ENCODE assay signal across 23 cellular contexts in genomic region chr15:47975422-47975821, GRCh38.
"Had no signal": no experiment of that assay in that cellular context is flagged by ENCODE, and none has a peak within 500 bp of the region (broad histone marks: within the 10 kb centered on the region; RNA-seq: fewer than 3 reads in every experiment).

No MANE protein-coding gene starts in this region.

- H3K9me3 Mint-ChIP-seq: activated T-helper 1 cell treated with anti-CD3 and anti-CD28 coated beads, Interleukin-12 subunit alpha, Interleukin-12 subunit beta, Interleukin-2, Interleukin-4 antibody, amounts not matched to agents 30 ng/mL and 10 ng/mL and 1 ng/mL, durations not matched to agents 14 hours and 24 hours and 36 hours; dendritic cell treated with granulocyte-macrophage colony-stimulating factor and Interleukin-4, amounts not matched to agents 40 ng/mL and 50 ng/mL, for 4 days had no signal

- DNase-seq: activated CD4-positive, alpha-beta T cell treated with anti-CD3 and anti-CD28 coated beads for 1 hour; activated CD4-positive, alpha-beta T cell treated with anti-CD3 and anti-CD28 coated beads, Interleukin-2, amount 50 U/mL, for 1 hour; activated CD8-positive, alpha-beta T cell treated with anti-CD3 and anti-CD28 coated beads, Interleukin-2, amount 10 ng/mL, durations not matched to agents 7 days and 5 days; activated gamma-delta T cell treated with Interleukin-2 at 50 U/mL for 16 hours; body of pancreas; effector CD8-positive, alpha-beta T cell; foreskin melanocyte; hippocampal formation; kidney glomerular epithelial cell; left lung; naive thymus-derived CD8-positive, alpha-beta T cell; stimulated activated CD4-positive, alpha-beta T cell treated with anti-CD3 and anti-CD28 coated beads, Interleukin-4, amount 100 ng/mL, for 4 hours; stimulated activated naive CD8-positive, alpha-beta T cell treated with anti-CD3 and anti-CD28 coated beads, Interleukin-15, Interleukin-2, amounts not matched to agents 100 U/mL and 50 U/mL, for 24 hours; upper lobe of left lung; WERI-Rb-1 had no signal

- ATAC-seq: activated CD8-positive, alpha-beta T cell treated with anti-CD3 and anti-CD28 coated beads, Interleukin-2, amount 10 ng/mL, durations not matched to agents 7 days and 5 days; body of pancreas; esophagus mucosa; left lung; naive thymus-derived CD8-positive, alpha-beta T cell; stimulated activated naive CD8-positive, alpha-beta T cell treated with anti-CD3 and anti-CD28 coated beads, Interleukin-15, Interleukin-2, amounts not matched to agents 100 U/mL and 50 U/mL, for 24 hours had no signal

- H3K27me3 ChIP-seq: body of pancreas, cardiac muscle cell, left lung, right atrium auricular region, upper lobe of left lung had no signal

- H3K27ac ChIP-seq: body of pancreas, cardiac muscle cell, left lung, prostate gland, right atrium auricular region, upper lobe of left lung, WERI-Rb-1 had no signal

- H3K4me3 ChIP-seq: body of pancreas, cardiac muscle cell, left lung, prostate gland, right atrium auricular region, upper lobe of left lung had no signal

- H3K36me3 Mint-ChIP-seq: activated naive CD4-positive, alpha-beta T cell treated with anti-CD3 and anti-CD28 coated beads, Interleukin-2, amount 50 U/mL, for 24 hours; mesothelial cell of epicardium; naive thymus-derived CD8-positive, alpha-beta T cell had no signal

- H3K4me1 Mint-ChIP-seq: activated naive CD4-positive, alpha-beta T cell treated with anti-CD3 and anti-CD28 coated beads, Interleukin-2, amount 50 U/mL, for 24 hours; mesothelial cell of epicardium; naive thymus-derived CD8-positive, alpha-beta T cell had no signal

- H3K27ac Mint-ChIP-seq: activated CD8-positive, alpha-beta T cell treated with anti-CD3 and anti-CD28 coated beads, Interleukin-2, amount 10 ng/mL, durations not matched to agents 7 days and 5 days; activated naive CD4-positive, alpha-beta T cell treated with anti-CD3 and anti-CD28 coated beads, Interleukin-2, amount 50 U/mL, for 24 hours; activated T-helper 1 cell treated with anti-CD3 and anti-CD28 coated beads, Interleukin-12 subunit alpha, Interleukin-12 subunit beta, Interleukin-2, Interleukin-4 antibody, amounts not matched to agents 30 ng/mL and 10 ng/mL and 1 ng/mL, durations not matched to agents 14 hours and 24 hours and 36 hours; dendritic cell treated with granulocyte-macrophage colony-stimulating factor and Interleukin-4, amounts not matched to agents 40 ng/mL and 50 ng/mL, for 4 days; mesothelial cell of epicardium; naive thymus-derived CD8-positive, alpha-beta T cell had no signal

- H3K36me3 ChIP-seq: cardiac muscle cell, left lung, prostate gland, right atrium auricular region, upper lobe of left lung, WERI-Rb-1 had no signal

- H3K4me3 Mint-ChIP-seq: activated CD8-positive, alpha-beta T cell treated with anti-CD3 and anti-CD28 coated beads, Interleukin-2, amount 10 ng/mL, durations not matched to agents 7 days and 5 days; activated naive CD4-positive, alpha-beta T cell treated with anti-CD3 and anti-CD28 coated beads, Interleukin-2, amount 50 U/mL, for 24 hours; activated T-helper 1 cell treated with anti-CD3 and anti-CD28 coated beads, Interleukin-12 subunit alpha, Interleukin-12 subunit beta, Interleukin-2, Interleukin-4 antibody, amounts not matched to agents 30 ng/mL and 10 ng/mL and 1 ng/mL, durations not matched to agents 14 hours and 24 hours and 36 hours; dendritic cell treated with granulocyte-macrophage colony-stimulating factor and Interleukin-4, amounts not matched to agents 40 ng/mL and 50 ng/mL, for 4 days; mesothelial cell of epicardium; naive thymus-derived CD8-positive, alpha-beta T cell had no signal

- H3K9me3 ChIP-seq: body of pancreas, left lung, prostate gland, right atrium auricular region, upper lobe of left lung had no signal

- H3K4me1 ChIP-seq: body of pancreas, left lung, prostate gland, right atrium auricular region, upper lobe of left lung had no signal
